In the genomic region with DNA sequence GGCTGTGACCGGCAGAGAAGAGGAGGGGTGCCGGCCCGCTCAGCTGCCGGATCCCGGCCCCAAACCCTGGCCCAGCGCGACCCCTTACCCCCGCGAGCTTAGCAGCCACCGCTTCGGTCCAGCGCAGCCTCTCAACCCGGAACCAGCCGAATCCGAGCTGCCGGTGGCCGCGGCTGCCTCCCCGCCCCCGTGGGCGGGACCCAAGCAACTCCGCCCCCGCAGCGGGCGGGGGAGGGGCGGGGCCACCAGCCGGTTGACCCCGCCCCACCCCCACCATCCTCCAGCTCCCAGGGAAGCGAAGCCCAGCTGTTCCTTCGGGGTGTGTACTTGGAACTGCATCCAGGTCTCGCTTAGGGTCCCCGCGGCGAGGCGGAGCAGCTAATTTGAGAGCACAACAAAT, we compare ENCODE assay signal across 8 cellular contexts. TPM values are rescaled to one million over a fixed set of nuclear protein-coding genes. Genes with fewer than 3 reads are reported as not detected.
DNase-seq lines count a peak whose midpoint lies in the region; ATAC-seq and TF ChIP-seq lines count a peak whose summit lies in the region.

A gene (minus strand): TSS at position 138 of the 400 bp plus-strand sequence. CDS start 611 bp downstream, outside the sequence.

- peaks cover 25% of the 10 kb centered on the region for H3K27me3 Mint-ChIP-seq in activated T-cell treated with anti-CD3 and anti-CD28 coated beads, Interleukin-2, amount 50 U/mL, for 72 hours (ENCODE audit: low read depth)
- peaks cover 11 to 27% (median 25%) of the 10 kb centered on the region in 3 donors for H3K27me3 Mint-ChIP-seq in naive B cell

- H3K9me3 Mint-ChIP-seq in activated T-cell treated with anti-CD3 and anti-CD28 coated beads, Interleukin-2, amount 50 U/mL, for 72 hours, result no peaks in the 10 kb centered on the region
- H3K9me3 Mint-ChIP-seq in naive B cell, result no peaks in the 10 kb centered on the region
- H3K9me3 Mint-ChIP-seq in stimulated activated effector memory CD8-positive, alpha-beta T cell treated with anti-CD3 and anti-CD28 coated beads, Interleukin-12 subunit alpha, Interleukin-12 subunit beta, amount 100 ng/mL, for 72 hours, result no peaks in the 10 kb centered on the region

- no TSS peak for BruUV-seq in PC-9 (replicated peaks; lab: Mats Ljungman, UMichigan)

- peak within 1 kb of the TSS; percentile 97 for H3K4me2 ChIP-seq in PC-9

- POLR2A ChIA-PET in PC-9 (lab: Charles Lee; ENCODE audit: unreplicated experiment), result interaction anchor here (0.7 to 1.1 kb wide), 3 partner anchors 20 to 1158 kb away, joined by 3 to 13 read pairs (median 3); no protein-coding TSS in a partner anchor

- peak within 1 kb of the TSS; percentile 87 for H3K4me3 ChIP-seq in PC-9

- TF ChIP-seq EP300 in Ishikawa (IDR thresholded peaks at IDR 0.05; ENCODE audit: borderline replicate concordance), result no peak

- no peaks in the 10 kb centered on the region for H3K27me3 ChIP-seq in PC-9 (ENCODE audit: insufficient read depth, low read depth)

- H4K20me1 ChIP-seq in PC-9 (ENCODE audit: insufficient read depth), result peaks cover 8% of the 10 kb centered on the region; the same call in 1 of the 2 replicates

- H3K9me3 ChIP-seq in PC-9 (ENCODE audit: insufficient read depth, low read depth), result no peaks in the 10 kb centered on the region

- CTCF ChIA-PET in PC-9 (lab: Charles Lee), result interaction anchor here (0.6 to 1.3 kb wide), 4 partner anchors 32 to 118 kb away, joined by 3 to 4 read pairs (median 4); no protein-coding TSS in a partner anchor

- peaks cover 3% of the 10 kb centered on the region in 2 donors for H3K36me3 Mint-ChIP-seq in activated T-cell treated with anti-CD3 and anti-CD28 coated beads, Interleukin-2, amount 50 U/mL, for 72 hours (ENCODE audit: insufficient read depth in 2 of 2)
- no peaks in the 10 kb centered on the region for H3K36me3 Mint-ChIP-seq in naive B cell
- no peaks in the 10 kb centered on the region for H3K36me3 Mint-ChIP-seq in stimulated activated effector memory CD8-positive, alpha-beta T cell treated with anti-CD3 and anti-CD28 coated beads, Interleukin-12 subunit alpha, Interleukin-12 subunit beta, amount 100 ng/mL, for 72 hours

- intact Hi-C loops in PC-9 (cut with micrococcal nuclease; ENCODE audit: unreplicated experiment), result loop anchor here (5.0 kb wide), 2 partner anchors 40 to 55 kb away; no protein-coding TSS in a partner anchor

- peaks cover 7% of the 10 kb centered on the region; the same call in 1 of the 2 replicates for H3K79me2 ChIP-seq in PC-9 (ENCODE audit: low read depth)

- no peak for TF ChIP-seq CTCF in PC-9 (conservative IDR thresholded peaks at IDR 0.05)

- no peak within 1 kb of the TSS for H3K27ac Mint-ChIP-seq in activated T-cell treated with anti-CD3 and anti-CD28 coated beads, Interleukin-2, amount 50 U/mL, for 72 hours
- H3K27ac Mint-ChIP-seq in naive B cell, result peak within 1 kb of the TSS; percentile 61 to 94 (median 87)
- H3K27ac Mint-ChIP-seq in stimulated activated effector memory CD8-positive, alpha-beta T cell treated with anti-CD3 and anti-CD28 coated beads, Interleukin-12 subunit alpha, Interleukin-12 subunit beta, amount 100 ng/mL, for 72 hours, result no peak within 1 kb of the TSS

- peaks cover 4% of the 10 kb centered on the region; the same call in 1 of the 2 replicates for H3K4me1 ChIP-seq in PC-9 (replicated peaks; ENCODE audit: insufficient read depth)

- peak within 1 kb of the TSS; percentile 83 to 93 for H3K4me3 Mint-ChIP-seq in activated T-cell treated with anti-CD3 and anti-CD28 coated beads, Interleukin-2, amount 50 U/mL, for 72 hours
- H3K4me3 Mint-ChIP-seq in naive B cell, result peak within 1 kb of the TSS; percentile 85 to 95 (median 88)
- peak within 1 kb of the TSS; percentile 81 for H3K4me3 Mint-ChIP-seq in stimulated activated effector memory CD8-positive, alpha-beta T cell treated with anti-CD3 and anti-CD28 coated beads, Interleukin-12 subunit alpha, Interleukin-12 subunit beta, amount 100 ng/mL, for 72 hours

- peaks cover 10% of the 10 kb centered on the region; the same call in 1 of the 2 replicates for H3F3A ChIP-seq in PC-9 (ENCODE audit: insufficient read depth, low read depth)

- peak; percentile 57 for ATAC-seq in GM19455 (IDR thresholded peaks at IDR 0.05; ENCODE audit: unreplicated experiment)
- peak; percentile 56 for ATAC-seq in activated T-cell treated with anti-CD3 and anti-CD28 coated beads, Interleukin-2, amount 50 U/mL, for 72 hours (replicated peaks in 1 of 2)
- peak; percentile 65 to 71 for ATAC-seq in naive B cell (ENCODE audit: low read depth in 2 of 2)
- ATAC-seq in stimulated activated effector memory CD8-positive, alpha-beta T cell treated with anti-CD3 and anti-CD28 coated beads, Interleukin-12 subunit alpha, Interleukin-12 subunit beta, amount 100 ng/mL, for 72 hours, result peak; percentile 50

- H2AFZ ChIP-seq in PC-9, result peak within 1 kb of the TSS; percentile 96

- H3K36me3 ChIP-seq in PC-9 (ENCODE audit: low read depth), result no peaks in the 10 kb centered on the region

- H3K9me2 ChIP-seq in PC-9 (ENCODE audit: insufficient read depth), result no peaks in the 10 kb centered on the region

- H3K27ac ChIP-seq in PC-9, result no peak within 1 kb of the TSS

- H3K4me1 Mint-ChIP-seq in activated T-cell treated with anti-CD3 and anti-CD28 coated beads, Interleukin-2, amount 50 U/mL, for 72 hours (ENCODE audit: low read depth), result peaks cover 31% of the 10 kb centered on the region
- H3K4me1 Mint-ChIP-seq in naive B cell, result peaks cover 21 to 26% (median 21%) of the 10 kb centered on the region in 3 donors
- H3K4me1 Mint-ChIP-seq in stimulated activated effector memory CD8-positive, alpha-beta T cell treated with anti-CD3 and anti-CD28 coated beads, Interleukin-12 subunit alpha, Interleukin-12 subunit beta, amount 100 ng/mL, for 72 hours, result peaks cover 44% of the 10 kb centered on the region

- no peak for TF ChIP-seq RAD21 in Ishikawa (IDR thresholded peaks at IDR 0.05; ENCODE audit: low read depth)

- DNase-seq in AML-193 (lab: John Stamatoyannopoulos, UW), result peak; percentile 32 to 55
- DNase-seq in PC-9, result peak; percentile 54 to 77
- peak; percentile 85 to 88 for DNase-seq in activated T-cell treated with anti-CD3 and anti-CD28 coated beads, Interleukin-2, amount 50 U/mL, for 72 hours
- DNase-seq in fibroblast of gingiva (ENCODE audit: low read depth), result peak; percentile 80
- DNase-seq in naive B cell, result peak; percentile 73
- peak; percentile 63 to 84 for DNase-seq in stimulated activated effector memory CD8-positive, alpha-beta T cell treated with anti-CD3 and anti-CD28 coated beads, Interleukin-12 subunit alpha, Interleukin-12 subunit beta, amount 100 ng/mL, for 72 hours (ENCODE audit: low spot score in 2 of 2)

TF ChIP-seq in Ishikawa, 13 proteins besides CTCF, POLR2A, EP300 and RAD21:
- TF ChIP-seq TAF1 (IDR thresholded peaks at IDR 0.05; ENCODE audit: low read depth) (peak; percentile 42; the same call in 1 of the 2 replicates), YY1 (IDR thresholded peaks at IDR 0.05; ENCODE audit: low read depth) (no peak), EGR1 (IDR thresholded peaks at IDR 0.05) (peak; percentile 71), CEBPB (IDR thresholded peaks at IDR 0.05) (no peak), TCF12 (IDR thresholded peaks at IDR 0.05; ENCODE audit: low read depth) (peak; percentile 33; the same call in 1 of the 2 replicates)
TF ChIP-seq in Ishikawa: peak in this region for 3.

RNA-seq across cellular contexts. Expression of the gene that starts here (rescaled TPM):
- 9.9 and 14.3 TPM in 2 replicates for total RNA-seq in PC-9 (2021)
- 1 to 10 TPM; 4.1 to 8.1 TPM for total RNA-seq in activated T-cell treated with anti-CD3 and anti-CD28 coated beads, Interleukin-2, amount 50 U/mL, for 72 hours
- 1 to 10 TPM; 1.5 to 6.1 (median 4.7) TPM for polyA plus RNA-seq in naive B cell (ENCODE audit: low read depth in 6 of 6)

Comparison
In these comparisons a context has a peak if more than half of its experiments do, and no peak if none do; other contexts are left out.
1. H3K27ac Mint-ChIP-seq: peak in naive B cell (6 of 6); none in activated T-cell treated with anti-CD3 and anti-CD28 coated beads, Interleukin-2, amount 50 U/mL, for 72 hours (single experiment) and stimulated activated effector memory CD8-positive, alpha-beta T cell treated with anti-CD3 and anti-CD28 coated beads, Interleukin-12 subunit alpha, Interleukin-12 subunit beta, amount 100 ng/mL, for 72 hours (single experiment).
2. Peak in every context shown above with its lines, with median percentiles within 50 percentile points of each other: DNase-seq, ATAC-seq and H3K4me3 Mint-ChIP-seq.